Comparison of ENCODE assay signal across 11 cellular contexts in the genomic region with DNA sequence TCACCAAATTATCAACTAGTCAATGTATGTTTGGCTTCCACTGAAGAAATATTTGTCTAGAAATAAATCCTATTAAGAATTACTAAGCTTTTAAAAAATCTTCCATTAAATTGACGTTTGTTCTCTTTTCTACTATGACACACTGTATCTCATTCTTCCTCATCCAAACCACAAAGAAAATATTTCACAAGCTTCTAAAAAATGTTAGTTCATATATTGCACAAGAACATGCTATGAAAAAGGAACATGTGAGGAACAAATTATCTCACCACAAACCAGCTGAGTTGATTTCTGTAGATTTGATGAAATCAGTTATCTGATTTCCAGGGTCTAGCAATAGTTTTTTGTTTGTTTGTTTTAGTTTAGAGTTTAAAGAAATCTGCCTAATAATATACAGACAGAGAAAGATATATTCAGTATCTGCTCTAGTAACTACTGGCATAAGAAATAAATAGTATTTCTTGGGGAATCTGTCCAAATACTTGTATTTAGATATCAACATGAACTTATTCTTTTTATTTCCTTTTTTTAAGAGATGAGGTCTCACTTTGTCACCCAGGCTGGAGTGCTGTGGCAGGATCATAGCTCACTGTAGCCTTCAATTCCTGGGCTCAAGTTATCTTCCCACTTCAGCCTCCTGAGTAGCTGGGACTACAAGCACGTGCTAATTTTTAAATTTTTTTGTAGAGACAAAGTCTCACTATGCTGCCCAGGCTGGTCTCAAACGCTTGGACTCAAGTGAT.
DNase-seq lines count a peak whose midpoint lies in the region; ATAC-seq and TF ChIP-seq lines count a peak whose summit lies in the region.
"Had no signal": no experiment of that assay in that cellular context is flagged by ENCODE, and none has a peak within 500 bp of the region (broad histone marks: within the 10 kb centered on the region; RNA-seq: fewer than 3 reads in every experiment).

No MANE protein-coding gene starts in this region.

- peaks cover 15% of the 10 kb centered on the region for H3K9me3 Mint-ChIP-seq in activated CD4-positive, alpha-beta memory T cell treated with anti-CD3 and anti-CD28 coated beads for 36 hours
- peaks cover 5% of the 10 kb centered on the region for H3K9me3 Mint-ChIP-seq in activated CD4-positive, alpha-beta memory T cell treated with anti-CD3 and anti-CD28 coated beads, Interleukin-2, amount 10 ng/mL, durations not matched to agents 7 days and 5 days

- H3K27ac Mint-ChIP-seq in activated CD4-positive, alpha-beta memory T cell treated with anti-CD3 and anti-CD28 coated beads for 36 hours = peak overlapping the region; percentile 42
- H3K27ac Mint-ChIP-seq in activated CD4-positive, alpha-beta memory T cell treated with anti-CD3 and anti-CD28 coated beads, Interleukin-2, amount 10 ng/mL, durations not matched to agents 7 days and 5 days = no peak overlapping the region
- H3K27ac Mint-ChIP-seq: stimulated activated naive CD8-positive, alpha-beta T cell treated with anti-CD3 and anti-CD28 coated beads, Interleukin-15, Interleukin-2, amounts not matched to agents 100 ng/mL and 50 ng/mL, for 24 hours had no signal

- no peaks in the 10 kb centered on the region for H3K9me3 ChIP-seq in tibial nerve
- H3K9me3 ChIP-seq: BE2C had no signal

- POLR2A ChIA-PET in activated CD4-positive, alpha-beta memory T cell treated with anti-CD3 and anti-CD28 coated beads for 36 hours (lab: Charles Lee) = interaction anchor here (1.0 kb wide), 1 partner anchor 167 kb away, joined by 3 read pairs; no protein-coding TSS in a partner anchor
- POLR2A ChIA-PET in activated CD4-positive, alpha-beta memory T cell treated with anti-CD3 and anti-CD28 coated beads, Interleukin-2, amount 10 ng/mL, durations not matched to agents 7 days and 5 days (lab: Charles Lee) = no interaction called here

- H3K27me3 ChIP-seq in tibial nerve = no peaks in the 10 kb centered on the region
- H3K27me3 ChIP-seq: BE2C had no signal

- CTCF ChIA-PET in activated CD4-positive, alpha-beta memory T cell treated with anti-CD3 and anti-CD28 coated beads for 36 hours (lab: Charles Lee) = interaction anchor here (0.7 kb wide), 1 partner anchor 13 kb away, joined by 3 read pairs; no protein-coding TSS in a partner anchor
- CTCF ChIA-PET in activated CD4-positive, alpha-beta memory T cell treated with anti-CD3 and anti-CD28 coated beads, Interleukin-2, amount 10 ng/mL, durations not matched to agents 7 days and 5 days (lab: Charles Lee) = no interaction called here

- no peaks in the 10 kb centered on the region for H3K27me3 Mint-ChIP-seq in activated CD4-positive, alpha-beta memory T cell treated with anti-CD3 and anti-CD28 coated beads for 36 hours
- H3K27me3 Mint-ChIP-seq in activated CD4-positive, alpha-beta memory T cell treated with anti-CD3 and anti-CD28 coated beads, Interleukin-2, amount 10 ng/mL, durations not matched to agents 7 days and 5 days = no peaks in the 10 kb centered on the region
- H3K27me3 Mint-ChIP-seq: stimulated activated naive CD8-positive, alpha-beta T cell treated with anti-CD3 and anti-CD28 coated beads, Interleukin-15, Interleukin-2, amounts not matched to agents 100 ng/mL and 50 ng/mL, for 24 hours had no signal

- intact Hi-C loops in activated CD4-positive, alpha-beta memory T cell treated with anti-CD3 and anti-CD28 coated beads for 36 hours (cut with micrococcal nuclease) = no loop called here

- TF ChIP-seq POLR2A in tibial nerve (IDR thresholded peaks at IDR 0.05) = no peak

- TF ChIP-seq EP300 in tibial nerve (IDR thresholded peaks at IDR 0.05) = peak; percentile 85 to 86

- H3K36me3 Mint-ChIP-seq in activated CD4-positive, alpha-beta memory T cell treated with anti-CD3 and anti-CD28 coated beads for 36 hours = peaks cover 34% of the 10 kb centered on the region
- H3K36me3 Mint-ChIP-seq in activated CD4-positive, alpha-beta memory T cell treated with anti-CD3 and anti-CD28 coated beads, Interleukin-2, amount 10 ng/mL, durations not matched to agents 7 days and 5 days (ENCODE audit: low read depth) = peaks cover 62% of the 10 kb centered on the region

- no peak for DNase-seq in activated CD4-positive, alpha-beta memory T cell treated with anti-CD3 and anti-CD28 coated beads for 36 hours
- DNase-seq in activated CD4-positive, alpha-beta memory T cell treated with anti-CD3 and anti-CD28 coated beads, Interleukin-2, amount 10 ng/mL, durations not matched to agents 7 days and 5 days = no peak
- DNase-seq in amniotic stem cell (lab: John Stamatoyannopoulos, UW) (peak; percentile 55), iris pigment epithelial cell (ENCODE audit: low read depth) (peak; percentile 94), tibial nerve (ENCODE audit: low spot score in 2 of 2) (no peak), NCI-H2171 treated with DMSO at 0.1 percent for 48 hours (lab: John Stamatoyannopoulos, UW) (no peak), NCI-H446 (lab: John Stamatoyannopoulos, UW) (no peak)
- DNase-seq: BE2C, NCI-H2171 had no signal

- no peak overlapping the region for H3K4me3 ChIP-seq in tibial nerve

- peaks cover 37% of the 10 kb centered on the region for H3K4me1 Mint-ChIP-seq in activated CD4-positive, alpha-beta memory T cell treated with anti-CD3 and anti-CD28 coated beads for 36 hours (ENCODE audit: low read depth)
- H3K4me1 Mint-ChIP-seq in activated CD4-positive, alpha-beta memory T cell treated with anti-CD3 and anti-CD28 coated beads, Interleukin-2, amount 10 ng/mL, durations not matched to agents 7 days and 5 days = peaks cover 26% of the 10 kb centered on the region

- no peak overlapping the region for H3K4me3 Mint-ChIP-seq in activated CD4-positive, alpha-beta memory T cell treated with anti-CD3 and anti-CD28 coated beads for 36 hours
- no peak overlapping the region for H3K4me3 Mint-ChIP-seq in activated CD4-positive, alpha-beta memory T cell treated with anti-CD3 and anti-CD28 coated beads, Interleukin-2, amount 10 ng/mL, durations not matched to agents 7 days and 5 days
- H3K4me3 Mint-ChIP-seq: stimulated activated naive CD8-positive, alpha-beta T cell treated with anti-CD3 and anti-CD28 coated beads, Interleukin-15, Interleukin-2, amounts not matched to agents 100 ng/mL and 50 ng/mL, for 24 hours had no signal

- ATAC-seq in GM18861 (IDR thresholded peaks at IDR 0.05; ENCODE audit: unreplicated experiment) = no peak

- H3K4me1 ChIP-seq in tibial nerve = peaks cover 0 to 27% (median 7%) of the 10 kb centered on the region in 4 donors
- H3K4me1 ChIP-seq: BE2C had no signal

- peak overlapping the region; percentile 42 to 90 (median 74) for H3K27ac ChIP-seq in tibial nerve

- WGBS in tibial nerve, 2 donors = 33 to 34% methylated on average over 3 of the region's 3 CpGs

- TF ChIP-seq CTCF in tibial nerve (IDR thresholded peaks at IDR 0.05) = no peak

- H3K36me3 ChIP-seq in tibial nerve = no peaks in the 10 kb centered on the region

Comparison
In these comparisons a context has a peak if more than half of its experiments do, and no peak if none do; other contexts are left out.
1. DNase-seq: peak in amniotic stem cell (single experiment) and iris pigment epithelial cell (single experiment); none in activated CD4-positive, alpha-beta memory T cell treated with anti-CD3 and anti-CD28 coated beads for 36 hours (single experiment), activated CD4-positive, alpha-beta memory T cell treated with anti-CD3 and anti-CD28 coated beads, Interleukin-2, amount 10 ng/mL, durations not matched to agents 7 days and 5 days (single experiment), tibial nerve (0 of 2), NCI-H2171 treated with DMSO at 0.1 percent for 48 hours (single experiment) and NCI-H446 (0 of 2).